14 cellular contexts compared by ENCODE assay signal in the genomic region with DNA sequence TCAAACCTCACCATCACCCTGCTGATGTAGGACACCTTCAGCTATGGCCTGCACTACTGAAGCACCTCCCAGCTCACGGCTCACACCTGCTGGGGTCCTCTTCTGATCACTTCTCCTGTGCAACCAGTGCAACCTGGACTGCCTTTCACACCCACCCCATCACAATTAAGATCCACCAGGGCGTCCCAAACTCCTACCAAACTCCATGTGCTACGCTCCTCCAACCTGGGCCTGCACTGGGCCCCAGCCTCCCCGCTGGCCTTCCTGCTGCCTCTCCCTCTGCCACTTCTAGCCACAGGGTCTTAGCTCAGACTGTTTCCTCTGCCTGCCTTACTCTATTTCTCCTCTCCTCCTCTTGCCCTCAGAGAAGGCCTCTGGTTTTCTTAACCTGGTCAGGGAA. TPM values are rescaled to one million over a fixed set of nuclear protein-coding genes. Genes with fewer than 3 reads are reported as not detected.
DNase-seq lines count a peak whose midpoint lies in the region; ATAC-seq and TF ChIP-seq lines count a peak whose summit lies in the region.
"Had no signal": no experiment of that assay in that cellular context is flagged by ENCODE, and none has a peak within 500 bp of the region (broad histone marks: within the 10 kb centered on the region; RNA-seq: fewer than 3 reads in every experiment).

No MANE protein-coding gene starts in this region.

- CTCF ChIA-PET in GM10248 (lab: Yijun Ruan, JAX), result interaction anchor here (1.2 to 4.9 kb wide), 6 partner anchors 9 to 289 kb away, joined by 3 to 50 read pairs (median 7); no protein-coding TSS in a partner anchor

- H3K4me2 ChIP-seq in GM23248 (ENCODE audit: unreplicated experiment), result no peak overlapping the region

- H3K9me3 ChIP-seq in GM23248 (ENCODE audit: low read depth), result no peaks in the 10 kb centered on the region
- no peaks in the 10 kb centered on the region for H3K9me3 ChIP-seq in body of pancreas
- H3K9me3 ChIP-seq: Caco-2 had no signal

- H3K4me3 Mint-ChIP-seq in stimulated activated naive CD8-positive, alpha-beta T cell treated with anti-CD3 and anti-CD28 coated beads, Interleukin-15, Interleukin-2, amounts not matched to agents 100 ng/mL and 50 ng/mL, for 24 hours, result no peak overlapping the region
- no peak overlapping the region for H3K4me3 Mint-ChIP-seq in activated T-helper 17 cell treated with anti-CD3 and anti-CD28 coated beads, Interleukin-2, amount 50 U/mL, for 72 hours
- H3K4me3 Mint-ChIP-seq in memory B cell, result no peak overlapping the region

- peaks cover 56% of the 10 kb centered on the region for H3K79me2 ChIP-seq in GM23248 (ENCODE audit: insufficient read depth)

- WGBS in GM23248 (ENCODE audit: low coverage in 1 of 2, low lambda C conversion rate in 2 of 2, missing lambda C conversion rate in 2 of 2), 2 experiments, result 89% methylated on average over 4 of the region's 4 CpGs
- 76 to 98% methylated on average over 4 of the region's 4 CpGs for WGBS in body of pancreas, 2 donors

- peaks cover 43% of the 10 kb centered on the region for H3K36me3 Mint-ChIP-seq in stimulated activated naive CD8-positive, alpha-beta T cell treated with anti-CD3 and anti-CD28 coated beads, Interleukin-15, Interleukin-2, amounts not matched to agents 100 ng/mL and 50 ng/mL, for 24 hours (ENCODE audit: low read depth)
- peaks cover 83% of the 10 kb centered on the region for H3K36me3 Mint-ChIP-seq in activated T-helper 17 cell treated with anti-CD3 and anti-CD28 coated beads, Interleukin-2, amount 50 U/mL, for 72 hours (ENCODE audit: low read depth)
- peaks cover 12% of the 10 kb centered on the region for H3K36me3 Mint-ChIP-seq in memory B cell

- H3K9me2 ChIP-seq in GM23248 (ENCODE audit: insufficient read depth), result no peaks in the 10 kb centered on the region

- TF ChIP-seq CTCF in GM10248 (IDR thresholded peaks at IDR 0.05; ENCODE audit: control extremely low read depth, extremely low read depth, low read depth, missing control alignments) (no peak), body of pancreas (IDR thresholded peaks at IDR 0.05) (no peak)

- no peak for ATAC-seq in stimulated activated naive CD8-positive, alpha-beta T cell treated with anti-CD3 and anti-CD28 coated beads, Interleukin-15, Interleukin-2, amounts not matched to agents 100 U/mL and 50 U/mL, for 24 hours
- no peak for ATAC-seq in activated T-helper 17 cell treated with anti-CD3 and anti-CD28 coated beads, Interleukin-2, amount 50 U/mL, for 72 hours (replicated peaks)
- no peak for ATAC-seq in memory B cell (ENCODE audit: low read depth)
- no peak for ATAC-seq in body of pancreas

- POLR2A ChIA-PET in GM10248 (lab: Yijun Ruan, JAX), result no interaction called here

- H3K9ac ChIP-seq in GM23248, result no peak overlapping the region

- no peaks in the 10 kb centered on the region for H3K27me3 Mint-ChIP-seq in stimulated activated naive CD8-positive, alpha-beta T cell treated with anti-CD3 and anti-CD28 coated beads, Interleukin-15, Interleukin-2, amounts not matched to agents 100 ng/mL and 50 ng/mL, for 24 hours
- no peaks in the 10 kb centered on the region for H3K27me3 Mint-ChIP-seq in activated T-helper 17 cell treated with anti-CD3 and anti-CD28 coated beads, Interleukin-2, amount 50 U/mL, for 72 hours
- H3K27me3 Mint-ChIP-seq in memory B cell, result no peaks in the 10 kb centered on the region

- peak overlapping the region; percentile 27 for H3K27ac Mint-ChIP-seq in stimulated activated naive CD8-positive, alpha-beta T cell treated with anti-CD3 and anti-CD28 coated beads, Interleukin-15, Interleukin-2, amounts not matched to agents 100 ng/mL and 50 ng/mL, for 24 hours
- peak overlapping the region; percentile 56 for H3K27ac Mint-ChIP-seq in activated T-helper 17 cell treated with anti-CD3 and anti-CD28 coated beads, Interleukin-2, amount 50 U/mL, for 72 hours
- peak overlapping the region; percentile 6 for H3K27ac Mint-ChIP-seq in memory B cell

- peaks cover 5% of the 10 kb centered on the region; the same call in 1 of the 2 replicates for H4K20me1 ChIP-seq in GM23248 (ENCODE audit: insufficient read depth)

- no peaks in the 10 kb centered on the region for H3K27me3 ChIP-seq in GM23248 (replicated peaks; ENCODE audit: insufficient read depth)
- no peaks in the 10 kb centered on the region for H3K27me3 ChIP-seq in body of pancreas

- intact Hi-C loops in body of pancreas (cut with DNase I), result no loop called here

- peaks cover 40% of the 10 kb centered on the region for H3K4me1 Mint-ChIP-seq in stimulated activated naive CD8-positive, alpha-beta T cell treated with anti-CD3 and anti-CD28 coated beads, Interleukin-15, Interleukin-2, amounts not matched to agents 100 ng/mL and 50 ng/mL, for 24 hours (ENCODE audit: low read depth)
- H3K4me1 Mint-ChIP-seq in activated T-helper 17 cell treated with anti-CD3 and anti-CD28 coated beads, Interleukin-2, amount 50 U/mL, for 72 hours, result peaks cover 27% of the 10 kb centered on the region
- peaks cover 27% of the 10 kb centered on the region for H3K4me1 Mint-ChIP-seq in memory B cell

- in situ Hi-C loops in GM23248 (cut with MboI), result loop anchor here (10.0 kb wide), 1 partner anchor 288 kb away; no protein-coding TSS in a partner anchor

- H2AFZ ChIP-seq in GM23248, result no peak overlapping the region

- H3K36me3 ChIP-seq in GM23248 (ENCODE audit: low read depth) (peaks cover 9% of the 10 kb centered on the region), body of pancreas (replicated peaks in 1 of 2; ENCODE audit: insufficient read depth in 1 of 2, low read depth in 2 of 2) (peaks cover 0 to 6% of the 10 kb centered on the region in 2 donors)

- H3K4me3 ChIP-seq in GM23248, result no peak overlapping the region
- no peak overlapping the region for H3K4me3 ChIP-seq in body of pancreas

- no peak for DNase-seq in stimulated activated naive CD8-positive, alpha-beta T cell treated with anti-CD3 and anti-CD28 coated beads, Interleukin-15, Interleukin-2, amounts not matched to agents 100 U/mL and 50 U/mL, for 24 hours
- DNase-seq in memory B cell (ENCODE audit: low spot score in 2 of 2), result no peak
- DNase-seq in GM10248 (ENCODE audit: extremely low spot score), result no peak
- DNase-seq in GM23248, result no peak
- DNase-seq in DMS114 treated with DMSO at 0.1 percent for 48 hours (lab: John Stamatoyannopoulos, UW; ENCODE audit: unreplicated experiment), result no peak
- DNase-seq in body of pancreas, result no peak
- DNase-seq: activated CD4-positive, CD25-positive, alpha-beta regulatory T cell treated with anti-CD3 and anti-CD28 coated beads, Interleukin-2, amount 50 U/mL, for 72 hours; cortex of kidney; NCI-H2029; SHP77 treated with DMSO at 0.1 percent for 48 hours had no signal

- TF ChIP-seq POLR2A in body of pancreas (IDR thresholded peaks at IDR 0.05), result no peak

- no peaks in the 10 kb centered on the region for H3K4me1 ChIP-seq in GM23248 (ENCODE audit: insufficient read depth)
- H3K4me1 ChIP-seq in body of pancreas, result peaks cover 10% of the 10 kb centered on the region
- H3K4me1 ChIP-seq: Caco-2 had no signal

- no peak overlapping the region for H3K27ac ChIP-seq in GM23248
- no peak overlapping the region for H3K27ac ChIP-seq in body of pancreas
- H3K27ac ChIP-seq: epithelial cell of prostate had no signal

- H3K9me3 Mint-ChIP-seq in stimulated activated naive CD8-positive, alpha-beta T cell treated with anti-CD3 and anti-CD28 coated beads, Interleukin-15, Interleukin-2, amounts not matched to agents 100 ng/mL and 50 ng/mL, for 24 hours, result no peaks in the 10 kb centered on the region
- no peaks in the 10 kb centered on the region for H3K9me3 Mint-ChIP-seq in activated T-helper 17 cell treated with anti-CD3 and anti-CD28 coated beads, Interleukin-2, amount 50 U/mL, for 72 hours
- no peaks in the 10 kb centered on the region for H3K9me3 Mint-ChIP-seq in memory B cell

- H3F3A ChIP-seq in GM23248 (ENCODE audit: insufficient read depth), result peaks cover 15% of the 10 kb centered on the region; the same call in 1 of the 2 replicates

RNA-seq across cellular contexts. Expression of a gene that starts 12.8 kb away (rescaled TPM):
- total RNA-seq in activated T-helper 17 cell treated with anti-CD3 and anti-CD28 coated beads, Interleukin-2, amount 50 U/mL, for 72 hours, result 10 to 100 TPM; 22.0 to 28.4 TPM
- total RNA-seq in GM23248 (2014; rRNA removed; shearing (Covaris generic)), result 22.3 and 23.0 TPM in 2 replicates
- 35.5 and 37.8 TPM in 2 replicates for polyA plus RNA-seq in GM23248 (2016; fragmentation: Nextera tagmentation; extraction: Ambion mirVana)
- total RNA-seq in body of pancreas, result 10 to 100 TPM; 22.3 to 34.6 TPM

RNA-seq across cellular contexts. Expression of a gene that starts 23.9 kb away (rescaled TPM):
- 10 to 100 TPM; 19.1 to 39.3 TPM for total RNA-seq in activated T-helper 17 cell treated with anti-CD3 and anti-CD28 coated beads, Interleukin-2, amount 50 U/mL, for 72 hours
- 10.7 and 11.5 TPM in 2 replicates for total RNA-seq in GM23248 (2014; rRNA removed; shearing (Covaris generic))
- polyA plus RNA-seq in GM23248 (2016; fragmentation: Nextera tagmentation; extraction: Ambion mirVana), result 2.8 and 2.9 TPM in 2 replicates
- total RNA-seq in body of pancreas, result 10 to 100 TPM; 22.6 to 44.8 TPM

Comparison
In these comparisons a context has a peak if more than half of its experiments do, and no peak if none do; other contexts are left out.
1. H3K27ac Mint-ChIP-seq: peak in every context shown above with its lines; median percentile 56 in activated T-helper 17 cell treated with anti-CD3 and anti-CD28 coated beads, Interleukin-2, amount 50 U/mL, for 72 hours; 27 in stimulated activated naive CD8-positive, alpha-beta T cell treated with anti-CD3 and anti-CD28 coated beads, Interleukin-15, Interleukin-2, amounts not matched to agents 100 ng/mL and 50 ng/mL, for 24 hours; 6 in memory B cell.